In the genomic region with DNA sequence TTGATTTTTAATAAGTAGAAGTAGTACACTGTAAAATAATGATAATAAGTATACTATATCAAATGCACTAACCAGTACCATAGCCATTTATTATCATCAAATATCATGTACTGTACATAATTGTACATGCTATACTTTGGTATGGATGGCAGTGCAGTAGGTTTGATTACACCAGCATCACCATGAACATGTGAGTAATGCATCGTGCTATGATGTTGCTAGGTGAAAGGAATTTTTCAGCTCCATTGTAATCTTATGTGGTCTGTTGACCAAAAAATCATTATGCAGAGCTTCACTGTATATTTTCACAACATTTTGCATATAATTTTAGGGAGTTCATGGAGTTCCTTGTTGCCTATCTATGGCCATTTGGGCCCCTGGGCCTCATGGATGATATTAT, we compare ENCODE assay signal across 20 cellular contexts.
DNase-seq lines count a peak whose midpoint lies in the region; ATAC-seq and TF ChIP-seq lines count a peak whose summit lies in the region.
"Had no signal": no experiment of that assay in that cellular context is flagged by ENCODE, and none has a peak within 500 bp of the region (broad histone marks: within the 10 kb centered on the region; RNA-seq: fewer than 3 reads in every experiment).

No MANE protein-coding gene starts in this region.

- H3K9me3 ChIP-seq in trophoblast cell (ENCODE audit: insufficient read depth, low read depth, low read length) (no peaks in the 10 kb centered on the region), lower lobe of right lung (no peaks in the 10 kb centered on the region)

- H3K27ac ChIP-seq in trophoblast cell (ENCODE audit: low read depth, low read length) (no peak overlapping the region), lower lobe of right lung (no peak overlapping the region)
- H3K27ac ChIP-seq: C4-2B had no signal

- H3K23ac ChIP-seq in trophoblast cell (ENCODE audit: low read length) = no peak overlapping the region

- H2BK5ac ChIP-seq in trophoblast cell (ENCODE audit: low read depth, low read length, poor library complexity) = no peak overlapping the region

- H3K4ac ChIP-seq in trophoblast cell (ENCODE audit: low read depth, low read length) = no peak overlapping the region

- H3K4me1 ChIP-seq in trophoblast cell (ENCODE audit: control insufficient read depth in 1 of 2, insufficient read depth in 2 of 2, low read length in 2 of 2) (no peaks in the 10 kb centered on the region), lower lobe of right lung (peaks cover 4% of the 10 kb centered on the region)

- DNase-seq in EL (peak; percentile 10), M059J (ENCODE audit: low read depth) (peak; percentile 3), astrocyte of the hippocampus (ENCODE audit: low read depth, low spot score) (peak; percentile 23), trophoblast cell (peak; percentile 24 to 63), KG1 (lab: John Stamatoyannopoulos, UW) (no peak), lower lobe of right lung (no peak)
- DNase-seq: DMS79, MV-4-11, NCI-H1105 treated with DMSO at 0.1 percent for 48 hours, NCI-H2081, NCI-H2171, NCI-H524 treated with DMSO at 0.1 percent for 48 hours, NCI-H82, OCI-M1, Right ventricle myocardium superior, SW 1271 had no signal

- no peak for TF ChIP-seq CTCF in lower lobe of right lung (IDR thresholded peaks at IDR 0.05)

- H4K91ac ChIP-seq in trophoblast cell (ENCODE audit: low read depth, low read length) = no peak overlapping the region

- no peak overlapping the region for H2BK120ac ChIP-seq in trophoblast cell (ENCODE audit: insufficient read depth, low read length, poor library complexity)

- H3K18ac ChIP-seq in trophoblast cell (ENCODE audit: low read length) = no peak overlapping the region

- WGBS in trophoblast cell (ENCODE audit: extremely low coverage, insufficient coverage, insufficient read length) = no CpG with 5 or more reads among the region's 1 CpG

- H3K4me2 ChIP-seq in trophoblast cell (ENCODE audit: low read length) = no peak overlapping the region

- H2AFZ ChIP-seq in trophoblast cell (ENCODE audit: insufficient read depth, low read length, poor library complexity) = no peak overlapping the region

- no peak overlapping the region for H3K9ac ChIP-seq in trophoblast cell (ENCODE audit: low read length)

- no peaks in the 10 kb centered on the region for H3K79me1 ChIP-seq in trophoblast cell (ENCODE audit: low read length)

- intact Hi-C loops in lower lobe of right lung (cut with DNase I) = no loop called here

- no peak overlapping the region for H3K14ac ChIP-seq in trophoblast cell (ENCODE audit: low read length)

- H3K79me2 ChIP-seq in trophoblast cell (ENCODE audit: control insufficient read depth, insufficient read depth, low read length, poor library complexity) = no peaks in the 10 kb centered on the region

- H3K4me3 ChIP-seq in trophoblast cell (ENCODE audit: low read depth, low read length) (no peak overlapping the region), lower lobe of right lung (no peak overlapping the region)
- H3K4me3 ChIP-seq: GM12878 had no signal

- no peak overlapping the region for H4K8ac ChIP-seq in trophoblast cell (ENCODE audit: low read depth, low read length)

- H2AK5ac ChIP-seq in trophoblast cell (ENCODE audit: low read length) = no peak overlapping the region

- no peak overlapping the region for H4K12ac ChIP-seq in trophoblast cell (ENCODE audit: low read depth, low read length)

- H2BK12ac ChIP-seq in trophoblast cell (ENCODE audit: low read length) = no peak overlapping the region

- H3K36me3 ChIP-seq in trophoblast cell (ENCODE audit: control insufficient read depth in 1 of 2, insufficient read depth in 2 of 2, low read length in 2 of 2) = no peaks in the 10 kb centered on the region
- H3K36me3 ChIP-seq in lower lobe of right lung = no peaks in the 10 kb centered on the region

- ATAC-seq in HG03565 (IDR thresholded peaks at IDR 0.05; ENCODE audit: unreplicated experiment) (no peak), lower lobe of right lung (no peak)
- ATAC-seq: HCT116 had no signal

- no peaks in the 10 kb centered on the region for H3K27me3 ChIP-seq in trophoblast cell (ENCODE audit: insufficient read depth, low read length)
- no peaks in the 10 kb centered on the region for H3K27me3 ChIP-seq in lower lobe of right lung (ENCODE audit: low read depth)

Comparison
In these comparisons a context has a peak if more than half of its experiments do, and no peak if none do; other contexts are left out.
1. DNase-seq: peak in EL (single experiment), M059J (single experiment), astrocyte of the hippocampus (single experiment) and trophoblast cell (2 of 2); none in KG1 (single experiment) and lower lobe of right lung (single experiment).